In genomic region chr14:69610020-69610858, GRCh38 we compare ENCODE assay signal across 8 cellular contexts. TPM values are rescaled to one million over a fixed set of nuclear protein-coding genes. Genes with fewer than 3 reads are reported as not detected.
A peak's percentile ranks its signal among the peaks of the same experiment; 100 is the strongest.
DNase-seq lines count a peak whose midpoint lies in the region; ATAC-seq, FAIRE-seq and TF ChIP-seq lines count a peak whose summit lies in the region.

No MANE protein-coding gene starts in this region.

- no peak overlapping the region; the same call in 1 of the 2 replicates for H3K27ac ChIP-seq in SJCRH30
- H3K27ac ChIP-seq in esophagus squamous epithelium, result peak overlapping the region; percentile 86 to 100 (median 99)

- H3K4me3 Mint-ChIP-seq in progenitor cell of endocrine pancreas (ENCODE audit: low read depth), result peak overlapping the region; percentile 77

- no peaks in the 10 kb centered on the region for H3K27me3 Mint-ChIP-seq in progenitor cell of endocrine pancreas

- peaks cover 45% of the 10 kb centered on the region for H3K4me1 Mint-ChIP-seq in progenitor cell of endocrine pancreas (ENCODE audit: low read depth)

- TF ChIP-seq CTCF in GM06990 (IDR thresholded peaks at IDR 0.05; ENCODE audit: insufficient read depth, low read length, poor library complexity, severe bottlenecking), result no peak
- no peak for TF ChIP-seq CTCF in esophagus squamous epithelium (IDR thresholded peaks at IDR 0.05)
- no peak for TF ChIP-seq CTCF in progenitor cell of endocrine pancreas (IDR thresholded peaks at IDR 0.05; ENCODE audit: unreplicated experiment)
- TF ChIP-seq CTCF in D721Med (IDR thresholded peaks at IDR 0.05; ENCODE audit: insufficient read depth, missing control alignments), result no peak

- H3K4me1 ChIP-seq in SJCRH30 (peaks cover 8% of the 10 kb centered on the region; the same call in 1 of the 2 replicates), esophagus squamous epithelium (peaks cover 30 to 50% (median 31%) of the 10 kb centered on the region in 3 donors)

- H3K4me3 ChIP-seq in GM06990 (replicated peaks; ENCODE audit: low read depth, low read length) (peak overlapping the region; percentile 60), SJCRH30 (peak overlapping the region; percentile 97), esophagus squamous epithelium (peak overlapping the region in 3 of 4 donors; percentile 74 to 92 (median 81))

- peak overlapping the region; percentile 93 for H3K27ac Mint-ChIP-seq in progenitor cell of endocrine pancreas

- no peaks in the 10 kb centered on the region for H3K36me3 Mint-ChIP-seq in progenitor cell of endocrine pancreas (ENCODE audit: insufficient read depth)

- intact Hi-C loops in esophagus squamous epithelium (cut with DNase I), result no loop called here

- H3K9me3 ChIP-seq in SJCRH30 (replicated peaks) (no peaks in the 10 kb centered on the region), esophagus squamous epithelium (no peaks in the 10 kb centered on the region)

- DNase-seq in GM06990 (ENCODE audit: extremely low read depth, insufficient read length), result no peak
- no peak for DNase-seq in SJCRH30
- no peak for DNase-seq in esophagus squamous epithelium (lab: John Stamatoyannopoulos, UW)
- DNase-seq in progenitor cell of endocrine pancreas (ENCODE audit: low spot score, unreplicated experiment), result no peak
- no peak for DNase-seq in D721Med (ENCODE audit: insufficient read length, low spot score)

- ATAC-seq in GM18502 (IDR thresholded peaks at IDR 0.05; ENCODE audit: poor library complexity, unreplicated experiment) (no peak), GM21526 (IDR thresholded peaks at IDR 0.05; ENCODE audit: low FRiP score, unreplicated experiment) (no peak), HG02610 (IDR thresholded peaks at IDR 0.05; ENCODE audit: unreplicated experiment) (no peak)

- TF ChIP-seq POLR2A in esophagus squamous epithelium (IDR thresholded peaks at IDR 0.05), result no peak

- 44 to 54% methylated on average over 7 to 8 of the region's 8 CpGs for WGBS in esophagus squamous epithelium, 2 donors

- FAIRE-seq in D721Med (lab: Jason Lieb, UNC), result no peak

- H3K27me3 ChIP-seq in GM06990 (replicated peaks; ENCODE audit: control insufficient read depth, insufficient read depth, low read length) (no peaks in the 10 kb centered on the region), SJCRH30 (no peaks in the 10 kb centered on the region), esophagus squamous epithelium (no peaks in the 10 kb centered on the region)

- H3K36me3 ChIP-seq in GM06990 (ENCODE audit: control insufficient read depth, insufficient read depth, low read length) (no peaks in the 10 kb centered on the region), SJCRH30 (no peaks in the 10 kb centered on the region), esophagus squamous epithelium (no peaks in the 10 kb centered on the region)

- H3K9me3 Mint-ChIP-seq in progenitor cell of endocrine pancreas (ENCODE audit: low read depth), result no peaks in the 10 kb centered on the region

RNA-seq across cellular contexts. Expression of gene SUSD6, which starts 1.2 kb away (rescaled TPM):
- 5.2 and 5.9 TPM in 2 replicates for total RNA-seq in SJCRH30 (2014; rRNA removed; shearing (Covaris generic))
- 10 to 100 TPM; 22.4 to 43.1 (median 27.8) TPM for total RNA-seq in esophagus squamous epithelium
- 21.0 and 22.3 TPM in 2 replicates for total RNA-seq in progenitor cell of endocrine pancreas

RNA-seq across cellular contexts. Expression of gene CCDC177, which starts 35.6 kb away (rescaled TPM):
- total RNA-seq in SJCRH30 (2014; rRNA removed; shearing (Covaris generic)), result 0.06 and 0.25 TPM in 2 replicates
- total RNA-seq in esophagus squamous epithelium (under 1 TPM in 1 of 4 donors, not detected in 3; 0.22 TPM), progenitor cell of endocrine pancreas (0.22 and 0.24 TPM in 2 replicates)
